In the genomic region with DNA sequence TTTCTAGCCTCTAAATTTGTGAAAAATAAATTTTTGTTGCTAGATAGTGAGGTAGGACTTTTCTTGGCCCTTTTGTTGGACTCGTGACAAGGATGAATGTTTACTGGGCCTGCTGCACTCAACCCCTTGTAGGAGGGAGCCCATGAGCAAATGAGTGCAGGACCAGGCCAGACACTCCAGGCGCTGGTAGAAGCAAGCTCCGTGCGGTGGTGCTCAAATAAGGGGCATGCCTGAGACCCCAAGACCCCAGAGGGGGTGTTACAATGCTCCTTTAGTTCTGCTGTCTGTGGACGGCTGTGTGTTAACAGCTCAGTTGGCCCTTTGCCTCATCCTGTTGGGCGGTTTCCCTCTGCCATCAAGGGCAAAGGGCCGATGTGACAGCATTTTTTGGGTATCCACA, we compare ENCODE assay signal across 28 cellular contexts.
"Had no signal": no experiment of that assay in that cellular context is flagged by ENCODE, and none has a peak within 500 bp of the region (broad histone marks: within the 10 kb centered on the region; RNA-seq: fewer than 3 reads in every experiment).

No MANE protein-coding gene starts in this region.

- H3K4me3 ChIP-seq: stomach, suprapubic skin, testis, thoracic aorta, thyroid gland, tibial artery, tibial nerve, upper lobe of left lung, upper lobe of right lung, uterus, vagina had no signal

- ATAC-seq: stimulated activated effector memory CD8-positive, alpha-beta T cell treated with anti-CD3 and anti-CD28 coated beads, Interleukin-12 subunit alpha, Interleukin-12 subunit beta, amount 100 ng/mL, for 72 hours; stimulated activated memory B cell treated with anti-CD40 and anti-IgM and Interleukin-4, amounts not matched to agents 10 μg/mL and 1 μg/mL and 100 μg/mL, for 72 hours; stimulated activated naive B cell treated with anti-CD40 and anti-IgM and Interleukin-4, amounts not matched to agents 10 μg/mL and 1 μg/mL and 100 μg/mL, for 72 hours; stimulated activated naive CD8-positive, alpha-beta T cell treated with anti-CD3 and anti-CD28 coated beads, Interleukin-15, amount 100 ng/mL, for 72 hours; stimulated activated naive CD8-positive, alpha-beta T cell treated with anti-CD3 and anti-CD28 coated beads, Interleukin-15, Interleukin-2, amounts not matched to agents 100 U/mL and 50 U/mL, for 24 hours; upper lobe of right lung had no signal

- DNase-seq: stimulated activated CD4-positive, alpha-beta T cell treated with anti-CD3 and anti-CD28 coated beads, Interleukin-2, amount 100 ng/mL, for 48 hours; stimulated activated CD4-positive, alpha-beta T cell treated with anti-CD3 and anti-CD28 coated beads, Interleukin-4, amount 100 ng/mL, for 1 hour; stimulated activated CD4-positive, alpha-beta T cell treated with anti-CD3 and anti-CD28 coated beads, Interleukin-4, amount 100 ng/mL, for 24 hours; stimulated activated CD4-positive, alpha-beta T cell treated with anti-CD3 and anti-CD28 coated beads, Interleukin-4, amount 100 ng/mL, for 4 hours; stimulated activated CD8-positive, alpha-beta memory T cell treated with anti-CD3 and anti-CD28 coated beads, Interleukin-4, amount 100 ng/mL, for 48 hours; stimulated activated naive B cell treated with anti-CD40 and anti-IgM and Interleukin-4, amounts not matched to agents 10 μg/mL and 1 μg/mL and 100 μg/mL, for 72 hours; stimulated activated naive CD4-positive, alpha-beta T cell; stimulated activated naive CD4-positive, alpha-beta T cell treated with Interleukin-2 at 50 U/mL for 16 hours; stimulated activated naive CD8-positive, alpha-beta T cell treated with anti-CD3 and anti-CD28 coated beads, Interleukin-15, amount 100 ng/mL, for 72 hours; stimulated activated naive CD8-positive, alpha-beta T cell treated with anti-CD3 and anti-CD28 coated beads, Interleukin-15, Interleukin-2, amounts not matched to agents 100 U/mL and 50 U/mL, for 24 hours; stomach; substantia nigra; testis; thyroid gland; tibial artery; trophoblast cell; upper lobe of left lung; upper lobe of right lung; uterus had no signal

- H3K4me3 Mint-ChIP-seq: stimulated activated effector memory CD8-positive, alpha-beta T cell treated with anti-CD3 and anti-CD28 coated beads, Interleukin-12 subunit alpha, Interleukin-12 subunit beta, amount 100 ng/mL, for 72 hours; stimulated activated memory B cell treated with anti-CD40 and anti-IgM and Interleukin-4, amounts not matched to agents 10 μg/mL and 1 μg/mL and 100 μg/mL, for 72 hours; stimulated activated naive B cell treated with anti-CD40 and anti-IgM and Interleukin-4, amounts not matched to agents 10 μg/mL and 1 μg/mL and 100 μg/mL, for 72 hours; stimulated activated naive CD8-positive, alpha-beta T cell treated with anti-CD3 and anti-CD28 coated beads, Interleukin-15, amount 100 ng/mL, for 72 hours; stimulated activated naive CD8-positive, alpha-beta T cell treated with anti-CD3 and anti-CD28 coated beads, Interleukin-15, Interleukin-2, amounts not matched to agents 100 ng/mL and 50 ng/mL, for 24 hours; type B pancreatic cell had no signal

- H3K27ac Mint-ChIP-seq: stimulated activated effector memory CD8-positive, alpha-beta T cell treated with anti-CD3 and anti-CD28 coated beads, Interleukin-12 subunit alpha, Interleukin-12 subunit beta, amount 100 ng/mL, for 72 hours; stimulated activated memory B cell treated with anti-CD40 and anti-IgM and Interleukin-4, amounts not matched to agents 10 μg/mL and 1 μg/mL and 100 μg/mL, for 72 hours; stimulated activated naive B cell treated with anti-CD40 and anti-IgM and Interleukin-4, amounts not matched to agents 10 μg/mL and 1 μg/mL and 100 μg/mL, for 72 hours; stimulated activated naive CD8-positive, alpha-beta T cell treated with anti-CD3 and anti-CD28 coated beads, Interleukin-15, amount 100 ng/mL, for 72 hours; stimulated activated naive CD8-positive, alpha-beta T cell treated with anti-CD3 and anti-CD28 coated beads, Interleukin-15, Interleukin-2, amounts not matched to agents 100 ng/mL and 50 ng/mL, for 24 hours; type B pancreatic cell had no signal

- H3K27ac ChIP-seq: stomach, suprapubic skin, testis, thoracic aorta, thyroid gland, tibial artery, tibial nerve, upper lobe of left lung, upper lobe of right lung, uterus, vagina had no signal

- H3K36me3 Mint-ChIP-seq: stimulated activated effector memory CD8-positive, alpha-beta T cell treated with anti-CD3 and anti-CD28 coated beads, Interleukin-12 subunit alpha, Interleukin-12 subunit beta, amount 100 ng/mL, for 72 hours; stimulated activated memory B cell treated with anti-CD40 and anti-IgM and Interleukin-4, amounts not matched to agents 10 μg/mL and 1 μg/mL and 100 μg/mL, for 72 hours; stimulated activated naive B cell treated with anti-CD40 and anti-IgM and Interleukin-4, amounts not matched to agents 10 μg/mL and 1 μg/mL and 100 μg/mL, for 72 hours; type B pancreatic cell had no signal

- H3K9me3 ChIP-seq: testis, thoracic aorta, thyroid gland, tibial artery, upper lobe of right lung, uterus, vagina had no signal

- H3K4me1 ChIP-seq: stomach, suprapubic skin, testis, thyroid gland, tibial artery, tibial nerve, upper lobe of left lung, upper lobe of right lung, uterus, vagina had no signal

- H3K27me3 Mint-ChIP-seq: stimulated activated memory B cell treated with anti-CD40 and anti-IgM and Interleukin-4, amounts not matched to agents 10 μg/mL and 1 μg/mL and 100 μg/mL, for 72 hours; stimulated activated naive B cell treated with anti-CD40 and anti-IgM and Interleukin-4, amounts not matched to agents 10 μg/mL and 1 μg/mL and 100 μg/mL, for 72 hours; stimulated activated naive CD8-positive, alpha-beta T cell treated with anti-CD3 and anti-CD28 coated beads, Interleukin-15, amount 100 ng/mL, for 72 hours; stimulated activated naive CD8-positive, alpha-beta T cell treated with anti-CD3 and anti-CD28 coated beads, Interleukin-15, Interleukin-2, amounts not matched to agents 100 ng/mL and 50 ng/mL, for 24 hours had no signal

- H3K36me3 ChIP-seq: stomach, suprapubic skin, thoracic aorta, thyroid gland, tibial artery, tibial nerve, upper lobe of left lung, upper lobe of right lung, uterus, vagina had no signal

- H3K27me3 ChIP-seq: stomach, suprapubic skin, testis, thyroid gland, tibial artery, tibial nerve, upper lobe of left lung, upper lobe of right lung, uterus, vagina had no signal

- H3K4me1 Mint-ChIP-seq: stimulated activated effector memory CD8-positive, alpha-beta T cell treated with anti-CD3 and anti-CD28 coated beads, Interleukin-12 subunit alpha, Interleukin-12 subunit beta, amount 100 ng/mL, for 72 hours; stimulated activated memory B cell treated with anti-CD40 and anti-IgM and Interleukin-4, amounts not matched to agents 10 μg/mL and 1 μg/mL and 100 μg/mL, for 72 hours; stimulated activated naive B cell treated with anti-CD40 and anti-IgM and Interleukin-4, amounts not matched to agents 10 μg/mL and 1 μg/mL and 100 μg/mL, for 72 hours; stimulated activated naive CD8-positive, alpha-beta T cell treated with anti-CD3 and anti-CD28 coated beads, Interleukin-15, amount 100 ng/mL, for 72 hours had no signal

- FAIRE-seq: urothelium cell line had no signal
